In genomic region chr9:4713849-4714248, GRCh38 we compare ENCODE assay signal across 16 cellular contexts. TPM values are rescaled to one million over a fixed set of nuclear protein-coding genes. Genes with fewer than 3 reads are reported as not detected.
DNase-seq lines count a peak whose midpoint lies in the region; ATAC-seq, FAIRE-seq and TF ChIP-seq lines count a peak whose summit lies in the region.
"Had no signal": no experiment of that assay in that cellular context is flagged by ENCODE, and none has a peak within 500 bp of the region (broad histone marks: within the 10 kb centered on the region; RNA-seq: fewer than 3 reads in every experiment).

No MANE protein-coding gene starts in this region.

- no peak overlapping the region for H3K9ac ChIP-seq in mesenchymal stem cell (ENCODE audit: low read length)

- peaks cover 17% of the 10 kb centered on the region for H3K79me1 ChIP-seq in mesenchymal stem cell (replicated peaks; ENCODE audit: low read length, poor library complexity, severe bottlenecking)

- H2BK15ac ChIP-seq in mesenchymal stem cell (ENCODE audit: low read depth, poor library complexity, severe bottlenecking): no peak overlapping the region

- H3K27ac ChIP-seq in right atrium auricular region (no peak overlapping the region), mesenchymal stem cell (ENCODE audit: low read length, poor library complexity, severe bottlenecking) (no peak overlapping the region)
- H3K27ac ChIP-seq: cardiac muscle cell, Peyer's patch, transverse colon had no signal

- H3K4me1 ChIP-seq in right atrium auricular region (no peaks in the 10 kb centered on the region), mesenchymal stem cell (ENCODE audit: control insufficient read depth, insufficient read depth, low read depth, low read length) (peaks cover 3% of the 10 kb centered on the region)
- H3K4me1 ChIP-seq: Peyer's patch, transverse colon had no signal

- no peak overlapping the region for H3K4ac ChIP-seq in mesenchymal stem cell (ENCODE audit: low read depth in 1 of 2, low read length in 2 of 2)

- H3K9me3 ChIP-seq in right atrium auricular region (no peaks in the 10 kb centered on the region), mesenchymal stem cell (ENCODE audit: control insufficient read depth, low read length) (no peaks in the 10 kb centered on the region)
- H3K9me3 ChIP-seq: Peyer's patch, transverse colon had no signal

- H3K18ac ChIP-seq in mesenchymal stem cell (ENCODE audit: low read depth in 1 of 2, low read length in 2 of 2): no peak overlapping the region

- H2BK12ac ChIP-seq in mesenchymal stem cell (ENCODE audit: low read length in 2 of 2): no peak overlapping the region

- no peak overlapping the region for H4K8ac ChIP-seq in mesenchymal stem cell (ENCODE audit: low read length)

- H3K27me3 ChIP-seq in right atrium auricular region (no peaks in the 10 kb centered on the region), mesenchymal stem cell (ENCODE audit: control insufficient read depth in 1 of 2, insufficient read depth in 1 of 2, low read length in 2 of 2) (no peaks in the 10 kb centered on the region)
- H3K27me3 ChIP-seq: cardiac muscle cell, Peyer's patch, transverse colon had no signal

- H3K4me3 ChIP-seq in right atrium auricular region (no peak overlapping the region), mesenchymal stem cell (ENCODE audit: insufficient read depth in 1 of 2, low read depth in 1 of 2, low read length in 2 of 2) (no peak overlapping the region)
- H3K4me3 ChIP-seq: cardiac muscle cell, K562, Peyer's patch, transverse colon had no signal

- H2AK5ac ChIP-seq in mesenchymal stem cell (ENCODE audit: low read length, severe bottlenecking): no peak overlapping the region

- intact Hi-C loops in Right ventricle myocardium superior (cut with DNase I): no loop called here

- WGBS in mesenchymal stem cell: 78% methylated on average over 7 of the region's 7 CpGs

- H3K14ac ChIP-seq in mesenchymal stem cell (ENCODE audit: low read length in 2 of 2): no peak overlapping the region

- TF ChIP-seq CTCF in right atrium auricular region (IDR thresholded peaks at IDR 0.05): no peak

- H3K4me2 ChIP-seq in mesenchymal stem cell (ENCODE audit: low read length, poor library complexity, severe bottlenecking): no peak overlapping the region

- no peak overlapping the region for H2AFZ ChIP-seq in mesenchymal stem cell (ENCODE audit: low read depth, low read length)

- H3K36me3 ChIP-seq in right atrium auricular region: peaks cover 48% of the 10 kb centered on the region
- peaks cover 13 to 73% of the 10 kb centered on the region in 2 experiments for H3K36me3 ChIP-seq in mesenchymal stem cell (ENCODE audit: control insufficient read depth in 1 of 2, insufficient read depth in 2 of 2, low read depth in 1 of 2, low read length in 2 of 2)

- H2BK120ac ChIP-seq in mesenchymal stem cell (ENCODE audit: low read depth, low read length): no peak overlapping the region

- H4K91ac ChIP-seq in mesenchymal stem cell (ENCODE audit: low read length): no peak overlapping the region

- H2BK5ac ChIP-seq in mesenchymal stem cell (ENCODE audit: low read depth, low read length, poor library complexity, severe bottlenecking): no peak overlapping the region

- ATAC-seq in Right ventricle myocardium superior (ENCODE audit: poor library complexity) (peak; percentile 50), left lobe of liver (peak; percentile 38), HG02852 (IDR thresholded peaks at IDR 0.05; ENCODE audit: unreplicated experiment) (no peak)
- ATAC-seq: K562 had no signal

- FAIRE-seq in RCC 7860 (lab: Jason Lieb, UNC): no peak
- FAIRE-seq: K562 had no signal

- DNase-seq in Right ventricle myocardium superior (no peak), right atrium auricular region (ENCODE audit: low spot score) (no peak), brain pericyte (ENCODE audit: low read depth, low spot score) (peak; percentile 8), left lobe of liver (ENCODE audit: low spot score) (no peak), NCI-H226 (no peak), RCC 7860 (ENCODE audit: low spot score) (no peak), mesenchymal stem cell (no peak)
- DNase-seq: activated CD4-positive, alpha-beta T cell treated with anti-CD3 and anti-CD28 coated beads for 48 hours; activated gamma-delta T cell; DMS79; occipital lobe; Peyer's patch; transverse colon had no signal

- no peak overlapping the region for H3K23ac ChIP-seq in mesenchymal stem cell (ENCODE audit: low read length in 2 of 2)

RNA-seq across cellular contexts. Expression of gene AK3, which starts 27.2 kb away (rescaled TPM):
- 203 TPM for total RNA-seq in Right ventricle myocardium superior
- total RNA-seq in right atrium auricular region: 100 to 1,000 TPM; 109 to 201 TPM
- 108 TPM for total RNA-seq in left lobe of liver
- 48.7 TPM for polyA plus RNA-seq in mesenchymal stem cell (2013, experiment 1 of 2)
- 50.3 TPM for polyA plus RNA-seq in mesenchymal stem cell (2013, experiment 2 of 2)

RNA-seq across cellular contexts. Expression of gene CDC37L1, which starts 34.5 kb away (rescaled TPM):
- total RNA-seq in Right ventricle myocardium superior (40.2 TPM), right atrium auricular region (10 to 100 TPM; 44.9 to 53.4 TPM), left lobe of liver (20.6 TPM)
- polyA plus RNA-seq in mesenchymal stem cell (2013, experiment 1 of 2): 9.8 TPM
- 10.0 TPM for polyA plus RNA-seq in mesenchymal stem cell (2013, experiment 2 of 2)

RNA-seq across cellular contexts. Expression of gene SPATA6L, which starts 47.6 kb away (rescaled TPM):
- total RNA-seq in Right ventricle myocardium superior (0.35 TPM), right atrium auricular region (1 to 10 TPM in 1 of 2 donors, under 1 TPM in 1; 0.15 to 1.3 TPM), left lobe of liver (3.7 TPM)
- polyA plus RNA-seq in mesenchymal stem cell (2013, experiment 1 of 2): 1.1 TPM
- 1.1 TPM for polyA plus RNA-seq in mesenchymal stem cell (2013, experiment 2 of 2)

RNA-seq across cellular contexts. Expression of gene PLPP6, which starts 51.8 kb away (rescaled TPM):
- total RNA-seq in Right ventricle myocardium superior (1.9 TPM), right atrium auricular region (1 to 10 TPM; 3.9 to 4.1 TPM), left lobe of liver (7.0 TPM)
- polyA plus RNA-seq in mesenchymal stem cell (2013, experiment 1 of 2): 7.8 TPM
- 8.1 TPM for polyA plus RNA-seq in mesenchymal stem cell (2013, experiment 2 of 2)
